ENCODE assay signal across 16 cellular contexts in genomic region chr20:53645582-53645897, GRCh38. TPM values are rescaled to one million over a fixed set of nuclear protein-coding genes. Genes with fewer than 3 reads are reported as not detected.
DNase-seq lines count a peak whose midpoint lies in the region; ATAC-seq and TF ChIP-seq lines count a peak whose summit lies in the region.
"Had no signal": no experiment of that assay in that cellular context is flagged by ENCODE, and none has a peak within 500 bp of the region (broad histone marks: within the 10 kb centered on the region; RNA-seq: fewer than 3 reads in every experiment).

No MANE protein-coding gene starts in this region.

- no peaks in the 10 kb centered on the region for H3K36me3 Mint-ChIP-seq in natural killer cell treated with Interleukin-12 subunit alpha and Interleukin-12 subunit beta and Interleukin-15 and Interleukin-18, amount 100 ng/mL, for 72 hours
- H3K36me3 Mint-ChIP-seq in natural killer cell = no peaks in the 10 kb centered on the region
- no peaks in the 10 kb centered on the region for H3K36me3 Mint-ChIP-seq in activated CD4-positive, alpha-beta T cell treated with anti-CD3 and anti-CD28 coated beads for 36 hours (ENCODE audit: low read depth)

- intact Hi-C loops in natural killer cell (cut with micrococcal nuclease) = no loop called here
- intact Hi-C loops in Panc1 (cut with micrococcal nuclease; ENCODE audit: unreplicated experiment) = no loop called here
- intact Hi-C loops in colonic mucosa (cut with DNase I) = loop anchor here (10.0 kb wide), 1 partner anchor 51 kb away; the partner anchor contains the start of gene ZNF217
- intact Hi-C loops in activated CD4-positive, alpha-beta T cell treated with anti-CD3 and anti-CD28 coated beads for 36 hours (cut with DNase I, micrococcal nuclease) = no loop called here

- H3K4me1 ChIP-seq in Panc1 (ENCODE audit: control insufficient read depth, insufficient read depth, low read length) (peaks cover 31% of the 10 kb centered on the region), colonic mucosa (peaks cover 6% of the 10 kb centered on the region)

- TF ChIP-seq CTCF in natural killer cell (IDR thresholded peaks at IDR 0.05) = no peak
- no peak for TF ChIP-seq CTCF in Panc1 (IDR thresholded peaks at IDR 0.05)
- no peak for TF ChIP-seq CTCF in colonic mucosa (IDR thresholded peaks at IDR 0.05)

- H3K4me3 ChIP-seq in Panc1 (ENCODE audit: low read depth in 2 of 2, low read length in 2 of 2) (no peak overlapping the region), colonic mucosa (no peak overlapping the region)
- H3K4me3 ChIP-seq: SJSA1 had no signal

- no peaks in the 10 kb centered on the region for H3K27me3 Mint-ChIP-seq in natural killer cell treated with Interleukin-12 subunit alpha and Interleukin-12 subunit beta and Interleukin-15 and Interleukin-18, amount 100 ng/mL, for 72 hours
- H3K27me3 Mint-ChIP-seq in natural killer cell (ENCODE audit: low read depth in 2 of 2) = no peaks in the 10 kb centered on the region
- H3K27me3 Mint-ChIP-seq in activated CD4-positive, alpha-beta T cell treated with anti-CD3 and anti-CD28 coated beads for 36 hours = no peaks in the 10 kb centered on the region

- POLR2A ChIA-PET in Panc1 (lab: Charles Lee) = no interaction called here
- POLR2A ChIA-PET in activated CD4-positive, alpha-beta T cell treated with anti-CD3 and anti-CD28 coated beads for 36 hours (lab: Charles Lee) = no interaction called here

- H3K27ac Mint-ChIP-seq in natural killer cell treated with Interleukin-12 subunit alpha and Interleukin-12 subunit beta and Interleukin-15 and Interleukin-18, amount 100 ng/mL, for 72 hours = peak overlapping the region; percentile 41 to 64
- no peak overlapping the region for H3K27ac Mint-ChIP-seq in natural killer cell
- no peak overlapping the region for H3K27ac Mint-ChIP-seq in activated CD4-positive, alpha-beta T cell treated with anti-CD3 and anti-CD28 coated beads for 36 hours
- H3K27ac Mint-ChIP-seq: HFFc6 had no signal

- H3K27me3 ChIP-seq in Panc1 (ENCODE audit: control insufficient read depth, insufficient read depth, low read length) (no peaks in the 10 kb centered on the region), colonic mucosa (no peaks in the 10 kb centered on the region)
- H3K27me3 ChIP-seq: SJSA1 had no signal

- BruUV-seq in Panc1 (replicated peaks; lab: Mats Ljungman, UMichigan) = no TSS peak

- H3K9me3 Mint-ChIP-seq in natural killer cell treated with Interleukin-12 subunit alpha and Interleukin-12 subunit beta and Interleukin-15 and Interleukin-18, amount 100 ng/mL, for 72 hours = no peaks in the 10 kb centered on the region
- no peaks in the 10 kb centered on the region for H3K9me3 Mint-ChIP-seq in natural killer cell
- H3K9me3 Mint-ChIP-seq in activated CD4-positive, alpha-beta T cell treated with anti-CD3 and anti-CD28 coated beads for 36 hours (ENCODE audit: low read depth) = no peaks in the 10 kb centered on the region
- H3K9me3 Mint-ChIP-seq: HFFc6 had no signal

- peaks cover 24 to 27% of the 10 kb centered on the region in 2 donors for H3K4me1 Mint-ChIP-seq in natural killer cell treated with Interleukin-12 subunit alpha and Interleukin-12 subunit beta and Interleukin-15 and Interleukin-18, amount 100 ng/mL, for 72 hours (ENCODE audit: low read depth in 2 of 2)
- H3K4me1 Mint-ChIP-seq in natural killer cell = peaks cover 17 to 19% of the 10 kb centered on the region in 2 donors
- peaks cover 33% of the 10 kb centered on the region for H3K4me1 Mint-ChIP-seq in activated CD4-positive, alpha-beta T cell treated with anti-CD3 and anti-CD28 coated beads for 36 hours

- in situ Hi-C loops in Panc1 (cut with HindIII; ENCODE audit: low pct_unique_long_range_greater_than_20kb, low sequenced_read_pairs) = no loop called here

- CTCF ChIA-PET in Panc1 (lab: Charles Lee) = interaction anchor here (0.7 kb wide), 1 partner anchor 128 kb away, joined by 4 read pairs; no protein-coding TSS in a partner anchor
- CTCF ChIA-PET in activated CD4-positive, alpha-beta T cell treated with anti-CD3 and anti-CD28 coated beads for 36 hours (lab: Charles Lee) = interaction anchor here (0.6 to 0.7 kb wide), 2 partner anchors 12 to 228 kb away, joined by 3 to 4 read pairs; no protein-coding TSS in a partner anchor

- H3K27ac ChIP-seq in Panc1 (ENCODE audit: low read length) (peak overlapping the region; percentile 99), colonic mucosa (peak overlapping the region; percentile 10)
- H3K27ac ChIP-seq: RWPE1, SJSA1 had no signal

- no peak for DNase-seq in natural killer cell treated with Interleukin-12 subunit alpha and Interleukin-12 subunit beta and Interleukin-15 and Interleukin-18, amount 100 ng/mL, for 72 hours (ENCODE audit: low spot score)
- DNase-seq in natural killer cell = no peak
- DNase-seq in Panc1 (ENCODE audit: low read depth, low spot score) = no peak
- no peak for DNase-seq in colonic mucosa
- no peak for DNase-seq in NK-92 (lab: John Stamatoyannopoulos, UW; ENCODE audit: unreplicated experiment)
- DNase-seq in activated CD4-positive, alpha-beta T cell treated with anti-CD3 and anti-CD28 coated beads for 36 hours = no peak
- no peak for DNase-seq in NCI-H774 (lab: John Stamatoyannopoulos, UW)
- no peak for DNase-seq in NCI-H2107 (lab: John Stamatoyannopoulos, UW)
- DNase-seq: EL, HFFc6, Karpas-422, NCI-H1105 treated with DMSO at 0.1 percent for 48 hours, NCI-H187, NCI-H446 treated with DMSO at 0.1 percent for 48 hours had no signal

- no peak for ATAC-seq in natural killer cell treated with Interleukin-12 subunit alpha and Interleukin-12 subunit beta and Interleukin-15 and Interleukin-18, amount 100 ng/mL, for 72 hours
- ATAC-seq in natural killer cell (no peak), Panc1 (no peak)
- no peak for ATAC-seq in activated CD4-positive, alpha-beta T cell treated with anti-CD3 and anti-CD28 coated beads for 36 hours

- H3K9me3 ChIP-seq in Panc1 (ENCODE audit: control insufficient read depth, insufficient read depth, low read depth, low read length) (no peaks in the 10 kb centered on the region), colonic mucosa (no peaks in the 10 kb centered on the region)
- H3K9me3 ChIP-seq: SJSA1 had no signal

- no peaks in the 10 kb centered on the region for H3K36me3 ChIP-seq in Panc1 (ENCODE audit: control insufficient read depth, insufficient read depth, low read length)
- H3K36me3 ChIP-seq in colonic mucosa = no peaks in the 10 kb centered on the region
- H3K36me3 ChIP-seq: SJSA1 had no signal

- H3K4me3 Mint-ChIP-seq in natural killer cell treated with Interleukin-12 subunit alpha and Interleukin-12 subunit beta and Interleukin-15 and Interleukin-18, amount 100 ng/mL, for 72 hours = no peak overlapping the region
- no peak overlapping the region for H3K4me3 Mint-ChIP-seq in natural killer cell
- no peak overlapping the region for H3K4me3 Mint-ChIP-seq in activated CD4-positive, alpha-beta T cell treated with anti-CD3 and anti-CD28 coated beads for 36 hours
- H3K4me3 Mint-ChIP-seq: HFFc6 had no signal

- no peak overlapping the region for H3K9ac ChIP-seq in colonic mucosa (ENCODE audit: low read depth in 2 of 2, low read length in 2 of 2)

RNA-seq across cellular contexts. Expression of gene ZNF217, which starts 51.9 kb away (rescaled TPM):
- total RNA-seq in natural killer cell treated with Interleukin-12 subunit alpha and Interleukin-12 subunit beta and Interleukin-15 and Interleukin-18, amount 100 ng/mL, for 72 hours = 10 to 100 TPM; 39.9 to 48.0 TPM
- total RNA-seq in natural killer cell (10 to 100 TPM; 56.1 to 69.1 (median 59.0) TPM), Panc1 (2021; ENCODE audit: unreplicated experiment) (210 TPM), colonic mucosa (10 to 100 TPM; 45.7 to 73.0 TPM)
- polyA plus RNA-seq in Panc1 (2012; ENCODE audit: insufficient read length) = 80.1 TPM
- total RNA-seq in activated CD4-positive, alpha-beta T cell treated with anti-CD3 and anti-CD28 coated beads for 36 hours = 10 to 100 TPM; 41.5 to 45.6 TPM

Comparison
In these comparisons a context has a peak if more than half of its experiments do, and no peak if none do; other contexts are left out.
1. H3K27ac Mint-ChIP-seq: peak in natural killer cell treated with Interleukin-12 subunit alpha and Interleukin-12 subunit beta and Interleukin-15 and Interleukin-18, amount 100 ng/mL, for 72 hours (2 of 2); none in natural killer cell (0 of 2) and activated CD4-positive, alpha-beta T cell treated with anti-CD3 and anti-CD28 coated beads for 36 hours (single experiment).